ENCODE assay signal across 18 cellular contexts in the genomic region with DNA sequence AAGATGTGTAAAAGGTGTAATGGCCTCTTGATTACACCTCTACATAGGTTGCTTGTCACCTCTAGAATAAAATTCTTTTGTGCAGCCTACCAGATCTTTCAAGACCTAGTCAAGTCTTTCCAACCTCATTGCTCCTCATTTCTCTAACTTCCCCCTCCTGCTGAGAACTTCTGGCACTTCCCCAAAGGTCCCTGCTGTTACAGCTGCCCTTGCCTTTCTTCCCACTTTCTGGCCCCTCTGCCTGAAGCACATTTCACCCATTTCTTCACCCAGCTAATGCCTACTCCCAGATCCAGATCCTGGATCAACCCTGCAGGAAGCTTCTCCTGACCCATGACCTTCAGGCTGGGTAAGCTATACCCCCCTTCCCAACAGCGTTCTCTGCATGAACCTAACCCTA. TPM values are rescaled to one million over a fixed set of nuclear protein-coding genes. Genes with fewer than 3 reads are reported as not detected.
DNase-seq lines count a peak whose midpoint lies in the region; TF ChIP-seq lines count a peak whose summit lies in the region.
"Had no signal": no experiment of that assay in that cellular context is flagged by ENCODE, and none has a peak within 500 bp of the region (broad histone marks: within the 10 kb centered on the region; RNA-seq: fewer than 3 reads in every experiment).

No MANE protein-coding gene starts in this region.

- intact Hi-C loops in transverse colon (cut with DNase I; ENCODE audit: low total_unique reads), result loop anchor here (1.0 kb wide), 1 partner anchor 31 kb away; no protein-coding TSS in a partner anchor

- TF ChIP-seq CTCF in brain (conservative IDR thresholded peaks at IDR 0.05), result no peak
- TF ChIP-seq CTCF in transverse colon (IDR thresholded peaks at IDR 0.05), result no peak

- no CpG with 5 or more reads among the region's 1 CpG for WGBS in neuronal stem cell (ENCODE audit: extremely low coverage in 2 of 2, insufficient read length in 2 of 2, insufficient replicate concordance in 1 of 2), 2 donors
- WGBS in transverse colon (ENCODE audit: low coverage in 1 of 2), 2 donors, result 84% methylated on average over 1 of the region's 1 CpG; no CpG with 5 or more reads in 1 of the 2 donors

- H3K9ac ChIP-seq in neuronal stem cell (ENCODE audit: low read depth, low read length, poor library complexity), result no peak overlapping the region

- H3K27me3 Mint-ChIP-seq in brain, result peaks cover 27% of the 10 kb centered on the region

- no peak for TF ChIP-seq POLR2A in transverse colon (IDR thresholded peaks at IDR 0.05)

- no peaks in the 10 kb centered on the region for H3K79me1 ChIP-seq in neuronal stem cell (ENCODE audit: low read depth, low read length)

- TF ChIP-seq EP300 in transverse colon (IDR thresholded peaks at IDR 0.05; ENCODE audit: low read depth), result no peak

- H3K27ac Mint-ChIP-seq in brain, result peak overlapping the region in 1 of 5 experiments; percentile 18
- H3K27ac Mint-ChIP-seq: stimulated activated naive CD8-positive, alpha-beta T cell treated with anti-CD3 and anti-CD28 coated beads, Interleukin-15, amount 100 ng/mL, for 72 hours had no signal

- H3K4me3 Mint-ChIP-seq in brain, result peak overlapping the region in 4 of 5 experiments; percentile 13 to 56 (median 34)
- H3K4me3 Mint-ChIP-seq: stimulated activated naive CD8-positive, alpha-beta T cell treated with anti-CD3 and anti-CD28 coated beads, Interleukin-15, amount 100 ng/mL, for 72 hours had no signal

- DNase-seq in AML-193 (lab: John Stamatoyannopoulos, UW) (peak; percentile 42 to 49), DMS 273 (lab: John Stamatoyannopoulos, UW; ENCODE audit: unreplicated experiment) (peak; percentile 85), NCI-H446 (lab: John Stamatoyannopoulos, UW) (peak; percentile 22 to 70), SHP77 treated with DMSO at 0.1 percent for 48 hours (lab: John Stamatoyannopoulos, UW) (no peak), NCI-H82 treated with DMSO at 0.1 percent for 48 hours (lab: John Stamatoyannopoulos, UW; ENCODE audit: unreplicated experiment) (no peak), neuronal stem cell (ENCODE audit: low spot score) (no peak), transverse colon (no peak)
- DNase-seq: activated CD4-positive, alpha-beta T cell treated with anti-CD3 and anti-CD28 coated beads, Interleukin-2, amount 50 U/mL, for 48 hours; BE2C; left ventricle myocardium superior; NCI-H2029; posterior cingulate gyrus; Right ventricle myocardium superior; stimulated activated naive CD8-positive, alpha-beta T cell treated with anti-CD3 and anti-CD28 coated beads, Interleukin-15, amount 100 ng/mL, for 72 hours; T1000 had no signal

- no peak overlapping the region for H4K91ac ChIP-seq in neuronal stem cell (ENCODE audit: low read depth, low read length, poor library complexity)

- H3K36me3 Mint-ChIP-seq in brain, result no peaks in the 10 kb centered on the region

- no peak overlapping the region for H2BK12ac ChIP-seq in neuronal stem cell (ENCODE audit: low read length)

- in situ Hi-C loops in transverse colon (cut with MboI; ENCODE audit: low pct_ligation_motif_present in 1 of 4, low pct_unique_long_range_greater_than_20kb in 1 of 4, low sequenced_read_pairs in 3 of 4), result loop anchor here in 2 of 4 donors (10.0 to 25.0 kb wide), 2 partner anchors 218 to 505 kb away; no protein-coding TSS in a partner anchor

- H3K4ac ChIP-seq in neuronal stem cell (ENCODE audit: low read length), result no peak overlapping the region

- H3K9me3 ChIP-seq in neuronal stem cell (replicated peaks in 1 of 2; ENCODE audit: control insufficient read depth in 2 of 2, insufficient read depth in 1 of 2, low read depth in 1 of 2, low read length in 2 of 2), result no peaks in the 10 kb centered on the region
- no peaks in the 10 kb centered on the region for H3K9me3 ChIP-seq in transverse colon
- H3K9me3 ChIP-seq: BE2C had no signal

- no peak overlapping the region for H3K14ac ChIP-seq in neuronal stem cell (ENCODE audit: low read length)

- no peak overlapping the region for H2BK15ac ChIP-seq in neuronal stem cell (ENCODE audit: low read length)

- H3K27me3 ChIP-seq in neuronal stem cell (ENCODE audit: control insufficient read depth in 3 of 3, insufficient read depth in 3 of 3, low read depth in 1 of 3, low read length in 3 of 3) (peaks cover 0 to 41% (median 11%) of the 10 kb centered on the region in 3 experiments), transverse colon (peaks cover 24% of the 10 kb centered on the region)
- H3K27me3 ChIP-seq: BE2C had no signal

- no peaks in the 10 kb centered on the region for H3K36me3 ChIP-seq in neuronal stem cell (replicated peaks in 1 of 2; ENCODE audit: control insufficient read depth in 2 of 2, insufficient read depth in 2 of 2, low read length in 2 of 2)
- H3K36me3 ChIP-seq in transverse colon, result no peaks in the 10 kb centered on the region
- H3K36me3 ChIP-seq: BE2C had no signal

- peaks cover 0 to 3% of the 10 kb centered on the region in 2 donors for H3K4me1 ChIP-seq in neuronal stem cell (ENCODE audit: control insufficient read depth in 2 of 2, insufficient read depth in 1 of 2, low read depth in 1 of 2, low read length in 2 of 2)
- H3K4me1 ChIP-seq in transverse colon, result peaks cover 0 to 11% (median 9%) of the 10 kb centered on the region in 4 donors
- H3K4me1 ChIP-seq: BE2C had no signal

- H3K27ac ChIP-seq in neuronal stem cell (replicated peaks; ENCODE audit: low read length), result no peak overlapping the region
- H3K27ac ChIP-seq in transverse colon, result no peak overlapping the region

- H2BK120ac ChIP-seq in neuronal stem cell (ENCODE audit: low read depth, low read length), result no peak overlapping the region

- no peak overlapping the region for H2AFZ ChIP-seq in neuronal stem cell (ENCODE audit: low read length)

- H2AK5ac ChIP-seq in neuronal stem cell (ENCODE audit: low read depth, low read length), result no peak overlapping the region

- peaks cover 0 to 4% (median 0%) of the 10 kb centered on the region in 5 experiments for H3K9me3 Mint-ChIP-seq in brain
- H3K9me3 Mint-ChIP-seq: stimulated activated naive CD8-positive, alpha-beta T cell treated with anti-CD3 and anti-CD28 coated beads, Interleukin-15, amount 100 ng/mL, for 72 hours had no signal

- H2BK5ac ChIP-seq in neuronal stem cell (ENCODE audit: low read length), result no peak overlapping the region

- H3K4me2 ChIP-seq in neuronal stem cell (ENCODE audit: insufficient read depth, low read length, poor library complexity, severe bottlenecking), result no peak overlapping the region

- H3K4me3 ChIP-seq in neuronal stem cell (ENCODE audit: low read length in 2 of 2) (no peak overlapping the region), transverse colon (no peak overlapping the region)

- no peak overlapping the region for H4K8ac ChIP-seq in neuronal stem cell (ENCODE audit: low read depth, low read length)

- no peak overlapping the region for H3K18ac ChIP-seq in neuronal stem cell (ENCODE audit: low read length)

- peaks cover 32% of the 10 kb centered on the region for H3K4me1 Mint-ChIP-seq in brain

- H3K23ac ChIP-seq in neuronal stem cell (ENCODE audit: low read depth, low read length, poor library complexity), result no peak overlapping the region

RNA-seq across cellular contexts. Expression of gene TSHR, which starts 1.5 kb away (rescaled TPM):
- 0.31 TPM for polyA plus RNA-seq in brain (ENCODE audit: insufficient read depth, low read depth, low replicate concordance)
- polyA plus RNA-seq in neuronal stem cell (2013, experiment 1 of 2), result under 0.01 TPM
- 0.18 TPM for polyA plus RNA-seq in neuronal stem cell (2013, experiment 2 of 2)
- 1 to 10 TPM in 2 of 4 donors, under 1 TPM in 2; 0.37 to 2.4 (median 0.85) TPM for total RNA-seq in transverse colon
- total RNA-seq: Daoy, left ventricle myocardium superior, myocyte, Right ventricle myocardium superior had no signal

RNA-seq across cellular contexts. Expression of gene CEP128, which starts 15.4 kb away (rescaled TPM):
- 2.3 TPM for polyA plus RNA-seq in brain (ENCODE audit: insufficient read depth, low read depth, low replicate concordance)
- polyA plus RNA-seq in neuronal stem cell (2013, experiment 1 of 2), result 3.7 TPM
- 3.9 TPM for polyA plus RNA-seq in neuronal stem cell (2013, experiment 2 of 2)
- 1 to 10 TPM; 1.9 to 9.7 (median 4.0) TPM for total RNA-seq in transverse colon

Comparison
In these comparisons a context has a peak if more than half of its experiments do, and no peak if none do; other contexts are left out.
1. DNase-seq: peak in AML-193 (2 of 2), DMS 273 (single experiment) and NCI-H446 (2 of 2); none in SHP77 treated with DMSO at 0.1 percent for 48 hours (single experiment), NCI-H82 treated with DMSO at 0.1 percent for 48 hours (single experiment), neuronal stem cell (single experiment) and transverse colon (single experiment).